ENCODE assay signal across 14 cellular contexts in the genomic region with DNA sequence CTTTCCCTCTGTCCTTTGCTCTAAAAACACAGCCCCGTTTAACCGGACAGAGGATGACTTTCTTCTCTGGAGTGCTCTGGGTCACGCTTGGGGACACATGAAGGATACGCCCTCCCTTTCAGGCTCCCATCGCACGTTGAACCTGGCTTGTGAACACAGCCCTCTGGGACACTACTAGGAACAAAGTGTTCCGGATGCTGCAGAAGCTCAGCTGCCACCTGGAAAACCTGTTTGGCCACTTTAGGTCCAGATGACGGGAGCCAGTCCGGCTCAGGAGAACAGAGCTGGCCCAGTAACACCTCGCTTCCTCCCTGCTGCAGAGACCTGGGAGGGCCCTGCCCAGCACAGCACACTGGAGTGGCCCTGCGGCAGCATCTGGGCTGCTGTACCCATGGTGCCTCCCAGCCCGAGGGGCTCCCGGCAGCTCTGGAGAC.
A peak's percentile ranks its signal among the peaks of the same experiment; 100 is the strongest.
DNase-seq lines count a peak whose midpoint lies in the region; ATAC-seq and TF ChIP-seq lines count a peak whose summit lies in the region.
"Had no signal": no experiment of that assay in that cellular context is flagged by ENCODE, and none has a peak within 500 bp of the region (broad histone marks: within the 10 kb centered on the region; RNA-seq: fewer than 3 reads in every experiment).

No MANE protein-coding gene starts in this region.

- no TSS peak for BruUV-seq in HCT116 (replicated peaks; lab: Mats Ljungman, UMichigan)

- no peaks in the 10 kb centered on the region for H3K36me3 ChIP-seq in HCT116 (ENCODE audit: control insufficient read depth in 1 of 2, insufficient read depth in 2 of 2, low read length in 2 of 2)
- no peaks in the 10 kb centered on the region for H3K36me3 ChIP-seq in ascending aorta
- H3K36me3 ChIP-seq: heart left ventricle had no signal

- peak; percentile 17; the same call in 1 of the 2 replicates for ATAC-seq in HCT116
- ATAC-seq: activated CD4-positive, CD25-positive, alpha-beta regulatory T cell treated with anti-CD3 and anti-CD28 coated beads, Interleukin-2, amount 50 U/mL, for 24 hours; heart left ventricle had no signal

- no peak overlapping the region for H3K9ac ChIP-seq in HCT116 (ENCODE audit: low read length)

- no peaks in the 10 kb centered on the region for H4K20me1 ChIP-seq in HCT116 (ENCODE audit: insufficient read depth)

- intact Hi-C loops in HCT116 (cut with micrococcal nuclease) = no loop called here
- intact Hi-C loops in ascending aorta (cut with DNase I) = no loop called here

- TF ChIP-seq RAD21 in HCT116 (IDR thresholded peaks at IDR 0.05; ENCODE audit: low read depth) = no peak

- TF ChIP-seq POLR2A in HCT116 (IDR thresholded peaks at IDR 0.05; ENCODE audit: borderline replicate concordance, extremely low read depth, insufficient read depth, insufficient read length) = no peak

- H3K27ac ChIP-seq in HCT116 (ENCODE audit: low read depth, low read length) (no peak overlapping the region), ascending aorta (no peak overlapping the region)
- H3K27ac ChIP-seq: heart left ventricle had no signal

- no peak overlapping the region for H2AFZ ChIP-seq in HCT116 (ENCODE audit: low read depth, low read length, poor library complexity, severe bottlenecking)

- RAD21 ChIA-PET in HCT116 (lab: Charles Lee; ENCODE audit: low non-redundant PET in 1 of 2, low total read pairs in 2 of 2, uncharacterized antibody in 2 of 2, unreplicated experiment in 2 of 2) = no interaction called here

- H3K4me1 ChIP-seq in HCT116 (ENCODE audit: control insufficient read depth in 1 of 2, insufficient read depth in 2 of 2, low read length in 2 of 2) (peaks cover 4 to 8% of the 10 kb centered on the region in 2 experiments; a peak in 2 of 4 replicates), ascending aorta (peaks cover 4 to 11% of the 10 kb centered on the region in 2 donors)

- H3K4me2 ChIP-seq in HCT116 (ENCODE audit: low read length) = no peak overlapping the region

- DNase-seq in HCT116 (ENCODE audit: low read depth, low spot score) (no peak), NCI-H748 (lab: John Stamatoyannopoulos, UW; ENCODE audit: unreplicated experiment) (peak; percentile 98), iPS-NIHi11 (ENCODE audit: low spot score) (peak; percentile 52), renal cortical epithelial cell (ENCODE audit: low read depth) (peak; percentile 32), glomerular visceral epithelial cell (ENCODE audit: extremely low spot score) (no peak), NCI-H1105 treated with DMSO at 0.1 percent for 48 hours (lab: John Stamatoyannopoulos, UW) (no peak), ascending aorta (ENCODE audit: low spot score in 2 of 2) (no peak), NCI-H446 (lab: John Stamatoyannopoulos, UW) (no peak)
- DNase-seq: activated T-cell treated with anti-CD3 and anti-CD28 coated beads, Interleukin-2, amount 50 U/mL, for 48 hours; effector CD8-positive, alpha-beta T cell; heart left ventricle; IMR-90; stimulated activated CD4-positive, alpha-beta T cell treated with anti-CD3 and anti-CD28 coated beads, Interleukin-4, amount 100 ng/mL, for 24 hours had no signal

- no peaks in the 10 kb centered on the region for H3K79me2 ChIP-seq in HCT116 (ENCODE audit: insufficient read depth, low read length)

- H3K27me3 ChIP-seq in HCT116 (ENCODE audit: insufficient read depth, low read length) = peaks cover 10% of the 10 kb centered on the region
- no peaks in the 10 kb centered on the region for H3K27me3 ChIP-seq in ascending aorta
- H3K27me3 ChIP-seq: heart left ventricle had no signal

- H3K4me3 ChIP-seq in HCT116 (replicated peaks in 1 of 2; ENCODE audit: low read depth in 1 of 2, low read length in 2 of 2) (no peak overlapping the region), ascending aorta (no peak overlapping the region)
- H3K4me3 ChIP-seq: heart left ventricle had no signal

- TF ChIP-seq CTCF in HCT116 (IDR thresholded peaks at IDR 0.05 in 2 of 3, conservative IDR thresholded peaks at IDR 0.05 in 1 of 3; ENCODE audit: borderline replicate concordance in 1 of 3, insufficient read depth in 1 of 3, low read depth in 2 of 3, low read length in 2 of 3) = no peak
- TF ChIP-seq CTCF in ascending aorta (IDR thresholded peaks at IDR 0.05) = no peak

- no peaks in the 10 kb centered on the region for H3K9me2 ChIP-seq in HCT116 (ENCODE audit: insufficient read depth)

- POLR2A ChIA-PET in HCT116 (lab: Charles Lee) = no interaction called here

- CTCF ChIA-PET in HCT116 (lab: Charles Lee) = no interaction called here

- H3K9me3 ChIP-seq in HCT116 (ENCODE audit: control insufficient read depth in 1 of 2, insufficient read depth in 1 of 2, low read depth in 1 of 2, low read length in 2 of 2) (no peaks in the 10 kb centered on the region), ascending aorta (no peaks in the 10 kb centered on the region)
- H3K9me3 ChIP-seq: heart left ventricle had no signal

TF ChIP-seq in HCT116, 20 proteins besides CTCF, POLR2A, EP300 and RAD21:
- no peak for TF ChIP-seq JUND (IDR thresholded peaks at IDR 0.05)
- TF ChIP-seq POLR2AphosphoS5 (IDR thresholded peaks at IDR 0.05; ENCODE audit: low read depth, low read length) = no peak
- no peak for TF ChIP-seq FOSL1 (IDR thresholded peaks at IDR 0.05; ENCODE audit: low read depth)
- no peak for TF ChIP-seq SRF (IDR thresholded peaks at IDR 0.05; ENCODE audit: low read depth)
- TF ChIP-seq EZH2 (IDR thresholded peaks at IDR 0.05) = no peak
- TF ChIP-seq, protein P1, sequence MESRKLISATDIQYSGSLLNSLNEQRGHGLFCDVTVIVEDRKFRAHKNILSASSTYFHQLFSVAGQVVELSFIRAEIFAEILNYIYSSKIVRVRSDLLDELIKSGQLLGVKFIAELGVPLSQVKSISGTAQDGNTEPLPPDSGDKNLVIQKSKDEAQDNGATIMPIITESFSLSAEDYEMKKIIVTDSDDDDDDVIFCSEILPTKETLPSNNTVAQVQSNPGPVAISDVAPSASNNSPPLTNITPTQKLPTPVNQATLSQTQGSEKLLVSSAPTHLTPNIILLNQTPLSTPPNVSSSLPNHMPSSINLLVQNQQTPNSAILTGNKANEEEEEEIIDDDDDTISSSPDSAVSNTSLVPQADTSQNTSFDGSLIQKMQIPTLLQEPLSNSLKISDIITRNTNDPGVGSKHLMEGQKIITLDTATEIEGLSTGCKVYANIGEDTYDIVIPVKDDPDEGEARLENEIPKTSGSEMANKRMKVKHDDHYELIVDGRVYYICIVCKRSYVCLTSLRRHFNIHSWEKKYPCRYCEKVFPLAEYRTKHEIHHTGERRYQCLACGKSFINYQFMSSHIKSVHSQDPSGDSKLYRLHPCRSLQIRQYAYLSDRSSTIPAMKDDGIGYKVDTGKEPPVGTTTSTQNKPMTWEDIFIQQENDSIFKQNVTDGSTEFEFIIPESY (IDR thresholded peaks at IDR 0.05; ENCODE audit: extremely low read depth, insufficient replicate concordance, low read length) = no peak
- no peak for TF ChIP-seq TCF7L2 (IDR thresholded peaks at IDR 0.05; ENCODE audit: borderline replicate concordance, extremely low read depth, insufficient read depth, insufficient read length)
- TF ChIP-seq, protein P2, sequence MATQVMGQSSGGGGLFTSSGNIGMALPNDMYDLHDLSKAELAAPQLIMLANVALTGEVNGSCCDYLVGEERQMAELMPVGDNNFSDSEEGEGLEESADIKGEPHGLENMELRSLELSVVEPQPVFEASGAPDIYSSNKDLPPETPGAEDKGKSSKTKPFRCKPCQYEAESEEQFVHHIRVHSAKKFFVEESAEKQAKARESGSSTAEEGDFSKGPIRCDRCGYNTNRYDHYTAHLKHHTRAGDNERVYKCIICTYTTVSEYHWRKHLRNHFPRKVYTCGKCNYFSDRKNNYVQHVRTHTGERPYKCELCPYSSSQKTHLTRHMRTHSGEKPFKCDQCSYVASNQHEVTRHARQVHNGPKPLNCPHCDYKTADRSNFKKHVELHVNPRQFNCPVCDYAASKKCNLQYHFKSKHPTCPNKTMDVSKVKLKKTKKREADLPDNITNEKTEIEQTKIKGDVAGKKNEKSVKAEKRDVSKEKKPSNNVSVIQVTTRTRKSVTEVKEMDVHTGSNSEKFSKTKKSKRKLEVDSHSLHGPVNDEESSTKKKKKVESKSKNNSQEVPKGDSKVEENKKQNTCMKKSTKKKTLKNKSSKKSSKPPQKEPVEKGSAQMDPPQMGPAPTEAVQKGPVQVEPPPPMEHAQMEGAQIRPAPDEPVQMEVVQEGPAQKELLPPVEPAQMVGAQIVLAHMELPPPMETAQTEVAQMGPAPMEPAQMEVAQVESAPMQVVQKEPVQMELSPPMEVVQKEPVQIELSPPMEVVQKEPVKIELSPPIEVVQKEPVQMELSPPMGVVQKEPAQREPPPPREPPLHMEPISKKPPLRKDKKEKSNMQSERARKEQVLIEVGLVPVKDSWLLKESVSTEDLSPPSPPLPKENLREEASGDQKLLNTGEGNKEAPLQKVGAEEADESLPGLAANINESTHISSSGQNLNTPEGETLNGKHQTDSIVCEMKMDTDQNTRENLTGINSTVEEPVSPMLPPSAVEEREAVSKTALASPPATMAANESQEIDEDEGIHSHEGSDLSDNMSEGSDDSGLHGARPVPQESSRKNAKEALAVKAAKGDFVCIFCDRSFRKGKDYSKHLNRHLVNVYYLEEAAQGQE (IDR thresholded peaks at IDR 0.05; ENCODE audit: low read depth) = no peak
- TF ChIP-seq CEBPB (IDR thresholded peaks at IDR 0.05; ENCODE audit: low read depth) = no peak
- TF ChIP-seq EZH2phosphoT487 (IDR thresholded peaks at IDR 0.05; ENCODE audit: borderline replicate concordance) = no peak
- TF ChIP-seq YY1 (IDR thresholded peaks at IDR 0.05; ENCODE audit: extremely low read depth, insufficient replicate concordance, low read depth, low read length) = no peak
- no peak for TF ChIP-seq CBX3 (IDR thresholded peaks at IDR 0.05; ENCODE audit: low read depth)
- TF ChIP-seq SIN3A (IDR thresholded peaks at IDR 0.05; ENCODE audit: low read depth) = no peak
- TF ChIP-seq ATF3 (IDR thresholded peaks at IDR 0.05) = no peak
- TF ChIP-seq, protein P3, sequence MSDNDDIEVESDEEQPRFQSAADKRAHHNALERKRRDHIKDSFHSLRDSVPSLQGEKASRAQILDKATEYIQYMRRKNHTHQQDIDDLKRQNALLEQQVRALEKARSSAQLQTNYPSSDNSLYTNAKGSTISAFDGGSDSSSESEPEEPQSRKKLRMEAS (IDR thresholded peaks at IDR 0.05) = no peak
- no peak for TF ChIP-seq SP1 (IDR thresholded peaks at IDR 0.05; ENCODE audit: low read depth)
- no peak for TF ChIP-seq ZFX (IDR thresholded peaks at IDR 0.05)
- TF ChIP-seq ELF1 (IDR thresholded peaks at IDR 0.05; ENCODE audit: borderline replicate concordance, low read depth) = no peak
- TF ChIP-seq ZNF274 (IDR thresholded peaks at IDR 0.05; ENCODE audit: low read depth, low read length) = no peak
- TF ChIP-seq EGR1 (IDR thresholded peaks at IDR 0.05; ENCODE audit: low read depth) = no peak
TF ChIP-seq in HCT116: peak in this region for 0.

Comparison
In these comparisons a context has a peak if more than half of its experiments do, and no peak if none do; other contexts are left out.
1. DNase-seq: peak in NCI-H748 (single experiment), iPS-NIHi11 (single experiment) and renal cortical epithelial cell (single experiment); none in HCT116 (single experiment), glomerular visceral epithelial cell (single experiment), NCI-H1105 treated with DMSO at 0.1 percent for 48 hours (single experiment), ascending aorta (0 of 2) and NCI-H446 (0 of 2).